In genomic region chr10:43862756-43863155, GRCh38 we compare ENCODE assay signal across 1 cellular context.
A peak's percentile ranks its signal among the peaks of the same experiment; 100 is the strongest.
TF ChIP-seq lines count a peak whose summit lies in the region.

No MANE protein-coding gene starts in this region.

TF ChIP-seq in SK-N-SH, 30 proteins besides CTCF, POLR2A, EP300 and RAD21 (continued from another document):
- TF ChIP-seq IRF3 (IDR thresholded peaks at IDR 0.05; ENCODE audit: low read depth, low read length) (no peak), POLR2AphosphoS5 (IDR thresholded peaks at IDR 0.05; ENCODE audit: low read depth, low read length) (no peak; the same call in 1 of the 2 replicates), TAF1 (IDR thresholded peaks at IDR 0.05; ENCODE audit: borderline replicate concordance, low read depth, low read length) (no peak), FOXM1 (IDR thresholded peaks at IDR 0.05; ENCODE audit: low read depth) (no peak), TCF12 (IDR thresholded peaks at IDR 0.05) (peak; percentile 72), YY1 (IDR thresholded peaks at IDR 0.05; ENCODE audit: low read depth) (no peak), REST (IDR thresholded peaks at IDR 0.05; ENCODE audit: low read depth, low read length) (no peak), MXI1 (IDR thresholded peaks at IDR 0.05; ENCODE audit: low read depth, low read length) (no peak), USF2 (IDR thresholded peaks at IDR 0.05; ENCODE audit: borderline replicate concordance, low read depth, low read length) (no peak), JUND (IDR thresholded peaks at IDR 0.05) (no peak; the same call in 1 of the 2 replicates), SIN3A (IDR thresholded peaks at IDR 0.05; ENCODE audit: borderline replicate concordance, low read depth, low read length) (no peak), RXRA (IDR thresholded peaks at IDR 0.05; ENCODE audit: borderline replicate concordance, low read depth) (no peak), ZBTB33 (IDR thresholded peaks at IDR 0.05; ENCODE audit: borderline replicate concordance, low read depth) (no peak), FOXJ3 (CRISPR knock-in tag; IDR thresholded peaks at IDR 0.05) (peak; percentile 97), EZH2phosphoT487 (IDR thresholded peaks at IDR 0.05; ENCODE audit: borderline replicate concordance, low read depth) (no peak), FOSL2 (IDR thresholded peaks at IDR 0.05; ENCODE audit: borderline replicate concordance, low read depth) (no peak), GATA2 (CRISPR knock-in tag; IDR thresholded peaks at IDR 0.05) (peak; percentile 76), TEAD4 (IDR thresholded peaks at IDR 0.05; ENCODE audit: borderline replicate concordance, insufficient read depth) (no peak), PBX3 (IDR thresholded peaks at IDR 0.05) (peak; percentile 8; the same call in 1 of the 2 replicates), ELF1 (IDR thresholded peaks at IDR 0.05) (no peak), CHD2 (IDR thresholded peaks at IDR 0.05; ENCODE audit: low read length, partially characterized antibody) (peak; percentile 73), NRF1 (IDR thresholded peaks at IDR 0.05; ENCODE audit: low read depth, low read length) (no peak), USF1 (IDR thresholded peaks at IDR 0.05; ENCODE audit: borderline replicate concordance, low read depth) (no peak), RFX5 (IDR thresholded peaks at IDR 0.05; ENCODE audit: low read length) (no peak; the same call in 1 of the 2 replicates), MAX (IDR thresholded peaks at IDR 0.05; ENCODE audit: low read depth) (no peak), NFIC (IDR thresholded peaks at IDR 0.05; ENCODE audit: borderline replicate concordance) (no peak), MEF2A (IDR thresholded peaks at IDR 0.05; ENCODE audit: borderline replicate concordance, low read depth) (no peak), GABPA (IDR thresholded peaks at IDR 0.05; ENCODE audit: low read depth) (no peak)
TF ChIP-seq in SK-N-SH: peak in this region for 6.
